ENCODE assay signal across 20 cellular contexts in the genomic region with DNA sequence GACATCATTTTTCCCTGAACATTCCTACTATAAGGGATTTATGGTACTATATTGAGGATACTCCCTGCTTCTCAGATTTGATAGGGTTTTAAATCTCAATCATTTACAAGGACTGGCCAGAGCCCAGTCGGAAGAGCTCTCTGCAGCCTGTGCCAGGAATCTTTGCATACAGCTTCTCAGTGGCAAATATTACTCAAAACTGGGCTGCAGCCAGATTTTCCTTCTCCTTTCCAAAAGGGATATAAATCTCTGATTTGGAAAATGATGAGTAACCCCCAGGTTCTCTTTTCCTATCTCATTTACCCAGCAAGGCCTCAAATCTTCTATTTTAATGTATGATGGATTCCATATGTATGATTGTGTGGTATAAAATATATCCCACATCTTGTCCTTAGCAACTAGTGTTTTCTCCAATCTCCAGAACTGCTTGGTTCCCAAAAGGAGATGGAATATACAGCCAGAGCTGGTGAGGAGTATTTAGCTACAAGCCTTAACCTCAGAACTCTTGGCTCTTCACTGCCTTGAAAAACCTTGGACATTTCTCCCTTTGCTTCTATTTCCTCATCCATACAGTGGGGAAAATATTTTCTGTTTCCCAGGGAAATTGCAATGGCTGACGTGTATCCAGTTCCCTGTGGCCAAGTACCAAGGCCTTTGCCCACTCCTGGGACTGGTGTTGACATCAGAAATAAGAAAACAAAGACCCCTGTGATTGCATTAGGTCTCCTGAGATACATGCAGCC.
A peak's percentile ranks its signal among the peaks of the same experiment; 100 is the strongest.
DNase-seq lines count a peak whose midpoint lies in the region; ATAC-seq and TF ChIP-seq lines count a peak whose summit lies in the region.
"Had no signal": no experiment of that assay in that cellular context is flagged by ENCODE, and none has a peak within 500 bp of the region (broad histone marks: within the 10 kb centered on the region; RNA-seq: fewer than 3 reads in every experiment).

No MANE protein-coding gene starts in this region.

- no peak for TF ChIP-seq CTCF in adrenal gland (IDR thresholded peaks at IDR 0.05)
- TF ChIP-seq CTCF in nephron (IDR thresholded peaks at IDR 0.05; ENCODE audit: unreplicated experiment in 3 of 3), result no peak

- intact Hi-C loops in adrenal gland (cut with DNase I), result no loop called here
- intact Hi-C loops in activated T-helper 2 cell treated with anti-CD3 and anti-CD28 coated beads, Interferon-gamma antibody, Interleukin-2, Interleukin-4, amounts not matched to agents 10 μg/mL and 5 μg/mL and 100 μg/mL, durations not matched to agents 14 hours and 24 hours and 36 hours (cut with micrococcal nuclease), result no loop called here

- DNase-seq in AG08395 (ENCODE audit: low spot score) (peak; percentile 19), adrenal gland (peak; percentile 61 to 87 (median 76)), fibroblast of peridontal ligament (ENCODE audit: extremely low read depth) (peak; percentile 76), midbrain (lab: John Stamatoyannopoulos, UW) (no peak)
- no peak for DNase-seq in activated T-helper 2 cell treated with anti-CD3 and anti-CD28 coated beads, Interferon-gamma antibody, Interleukin-2, Interleukin-4, amounts not matched to agents 10 μg/mL and 5 μg/mL and 100 μg/mL, durations not matched to agents 14 hours and 24 hours and 36 hours (ENCODE audit: low spot score)
- DNase-seq: activated CD4-positive, alpha-beta T cell treated with anti-CD3 and anti-CD28 coated beads, Interleukin-2, amount 10 ng/mL, durations not matched to agents 7 days and 5 days; activated naive CD4-positive, alpha-beta T cell treated with anti-CD3 and anti-CD28 coated beads, Interleukin-2, amount 10 ng/mL, durations not matched to agents 7 days and 5 days; CD4-positive, CD25-positive, alpha-beta regulatory T cell; KG1; NCI-H1092 treated with DMSO at 0.1 percent for 48 hours; NCI-H774; Peyer's patch; stimulated activated CD4-positive, alpha-beta T cell treated with anti-CD3 and anti-CD28 coated beads, Interleukin-12 subunit alpha, Interleukin-12 subunit beta, amount 100 ng/mL, for 4 hours; upper lobe of right lung had no signal

- no peaks in the 10 kb centered on the region for H3K9me3 ChIP-seq in adrenal gland (replicated peaks in 1 of 3)
- H3K9me3 ChIP-seq: Peyer's patch, upper lobe of right lung had no signal

- H3K36me3 ChIP-seq in adrenal gland (replicated peaks in 1 of 2), result no peaks in the 10 kb centered on the region
- H3K36me3 ChIP-seq: brain microvascular endothelial cell, Peyer's patch had no signal

- peak overlapping the region in 4 of 5 donors; percentile 18 to 80 (median 62) for H3K27ac ChIP-seq in adrenal gland
- H3K27ac ChIP-seq: upper lobe of right lung had no signal

- no peak for TF ChIP-seq POLR2A in adrenal gland (IDR thresholded peaks at IDR 0.05)

- ATAC-seq in GM21360 (IDR thresholded peaks at IDR 0.05; ENCODE audit: unreplicated experiment) (no peak), HG03135 (IDR thresholded peaks at IDR 0.05; ENCODE audit: unreplicated experiment) (no peak)
- ATAC-seq: esophagus mucosa; stimulated activated effector memory CD8-positive, alpha-beta T cell treated with anti-CD3 and anti-CD28 coated beads, Interleukin-12 subunit alpha, Interleukin-12 subunit beta, amount 100 ng/mL, for 72 hours had no signal

- H3K27me3 ChIP-seq in adrenal gland, result no peaks in the 10 kb centered on the region
- H3K27me3 ChIP-seq: brain microvascular endothelial cell, Peyer's patch, upper lobe of right lung had no signal

- H3K4me1 Mint-ChIP-seq in nephron, result peaks cover 64% of the 10 kb centered on the region
- H3K4me1 Mint-ChIP-seq in activated T-helper 2 cell treated with anti-CD3 and anti-CD28 coated beads, Interferon-gamma antibody, Interleukin-2, Interleukin-4, amounts not matched to agents 10 μg/mL and 5 μg/mL and 100 μg/mL, durations not matched to agents 14 hours and 24 hours and 36 hours (ENCODE audit: low read depth), result peaks cover under 1% of the 10 kb centered on the region

- no peaks in the 10 kb centered on the region for H3K9me3 Mint-ChIP-seq in nephron
- H3K9me3 Mint-ChIP-seq in activated T-helper 2 cell treated with anti-CD3 and anti-CD28 coated beads, Interferon-gamma antibody, Interleukin-2, Interleukin-4, amounts not matched to agents 10 μg/mL and 5 μg/mL and 100 μg/mL, durations not matched to agents 14 hours and 24 hours and 36 hours, result no peaks in the 10 kb centered on the region
- H3K9me3 Mint-ChIP-seq: activated CD4-positive, alpha-beta T cell treated with anti-CD3 and anti-CD28 coated beads, Interleukin-2, amount 10 ng/mL, durations not matched to agents 7 days and 5 days; activated naive CD4-positive, alpha-beta T cell treated with anti-CD3 and anti-CD28 coated beads, Interleukin-2, amount 10 ng/mL, durations not matched to agents 7 days and 5 days; CD4-positive, CD25-positive, alpha-beta regulatory T cell; stimulated activated effector memory CD8-positive, alpha-beta T cell treated with anti-CD3 and anti-CD28 coated beads, Interleukin-12 subunit alpha, Interleukin-12 subunit beta, amount 100 ng/mL, for 72 hours had no signal

- 40 to 46% (median 44%) methylated on average over 2 of the region's 2 CpGs for WGBS in adrenal gland, 4 donors

- H3K4me3 Mint-ChIP-seq in nephron, result peak overlapping the region in 2 of 3 experiments; percentile 5 to 22
- no peak overlapping the region for H3K4me3 Mint-ChIP-seq in activated T-helper 2 cell treated with anti-CD3 and anti-CD28 coated beads, Interferon-gamma antibody, Interleukin-2, Interleukin-4, amounts not matched to agents 10 μg/mL and 5 μg/mL and 100 μg/mL, durations not matched to agents 14 hours and 24 hours and 36 hours (ENCODE audit: low read depth)
- H3K4me3 Mint-ChIP-seq: activated CD4-positive, alpha-beta T cell treated with anti-CD3 and anti-CD28 coated beads, Interleukin-2, amount 10 ng/mL, durations not matched to agents 7 days and 5 days; activated naive CD4-positive, alpha-beta T cell treated with anti-CD3 and anti-CD28 coated beads, Interleukin-2, amount 10 ng/mL, durations not matched to agents 7 days and 5 days; CD4-positive, CD25-positive, alpha-beta regulatory T cell; stimulated activated effector memory CD8-positive, alpha-beta T cell treated with anti-CD3 and anti-CD28 coated beads, Interleukin-12 subunit alpha, Interleukin-12 subunit beta, amount 100 ng/mL, for 72 hours had no signal

- H3K27ac Mint-ChIP-seq in nephron, result peak overlapping the region; percentile 90 to 95 (median 92)
- no peak overlapping the region for H3K27ac Mint-ChIP-seq in activated T-helper 2 cell treated with anti-CD3 and anti-CD28 coated beads, Interferon-gamma antibody, Interleukin-2, Interleukin-4, amounts not matched to agents 10 μg/mL and 5 μg/mL and 100 μg/mL, durations not matched to agents 14 hours and 24 hours and 36 hours
- H3K27ac Mint-ChIP-seq: activated CD4-positive, alpha-beta T cell treated with anti-CD3 and anti-CD28 coated beads, Interleukin-2, amount 10 ng/mL, durations not matched to agents 7 days and 5 days; activated naive CD4-positive, alpha-beta T cell treated with anti-CD3 and anti-CD28 coated beads, Interleukin-2, amount 10 ng/mL, durations not matched to agents 7 days and 5 days; CD4-positive, CD25-positive, alpha-beta regulatory T cell; stimulated activated effector memory CD8-positive, alpha-beta T cell treated with anti-CD3 and anti-CD28 coated beads, Interleukin-12 subunit alpha, Interleukin-12 subunit beta, amount 100 ng/mL, for 72 hours had no signal

- H3K4me1 ChIP-seq in adrenal gland (replicated peaks in 1 of 2), result peaks cover 19 to 50% of the 10 kb centered on the region in 2 donors

- H3K4me3 ChIP-seq in adrenal gland, result no peak overlapping the region
- H3K4me3 ChIP-seq: Peyer's patch, upper lobe of right lung had no signal

- H3K36me3 Mint-ChIP-seq in nephron (ENCODE audit: low read depth), result peaks cover 4% of the 10 kb centered on the region
- peaks cover 16% of the 10 kb centered on the region for H3K36me3 Mint-ChIP-seq in activated T-helper 2 cell treated with anti-CD3 and anti-CD28 coated beads, Interferon-gamma antibody, Interleukin-2, Interleukin-4, amounts not matched to agents 10 μg/mL and 5 μg/mL and 100 μg/mL, durations not matched to agents 14 hours and 24 hours and 36 hours (ENCODE audit: low read depth)
- H3K36me3 Mint-ChIP-seq: stimulated activated effector memory CD8-positive, alpha-beta T cell treated with anti-CD3 and anti-CD28 coated beads, Interleukin-12 subunit alpha, Interleukin-12 subunit beta, amount 100 ng/mL, for 72 hours had no signal

- H3K27me3 Mint-ChIP-seq in nephron (ENCODE audit: low read depth), result no peaks in the 10 kb centered on the region
- no peaks in the 10 kb centered on the region for H3K27me3 Mint-ChIP-seq in activated T-helper 2 cell treated with anti-CD3 and anti-CD28 coated beads, Interferon-gamma antibody, Interleukin-2, Interleukin-4, amounts not matched to agents 10 μg/mL and 5 μg/mL and 100 μg/mL, durations not matched to agents 14 hours and 24 hours and 36 hours (ENCODE audit: low read depth)
- H3K27me3 Mint-ChIP-seq: activated CD4-positive, alpha-beta T cell treated with anti-CD3 and anti-CD28 coated beads, Interleukin-2, amount 10 ng/mL, durations not matched to agents 7 days and 5 days; activated naive CD4-positive, alpha-beta T cell treated with anti-CD3 and anti-CD28 coated beads, Interleukin-2, amount 10 ng/mL, durations not matched to agents 7 days and 5 days; CD4-positive, CD25-positive, alpha-beta regulatory T cell had no signal

Comparison
In these comparisons a context has a peak if more than half of its experiments do, and no peak if none do; other contexts are left out.
1. DNase-seq: peak in AG08395 (single experiment), adrenal gland (7 of 7) and fibroblast of peridontal ligament (single experiment); none in activated T-helper 2 cell treated with anti-CD3 and anti-CD28 coated beads, Interferon-gamma antibody, Interleukin-2, Interleukin-4, amounts not matched to agents 10 μg/mL and 5 μg/mL and 100 μg/mL, durations not matched to agents 14 hours and 24 hours and 36 hours (single experiment) and midbrain (single experiment).